ENCODE assay signal across 9 cellular contexts in genomic region chr10:34539533-34540315, GRCh38.
DNase-seq lines count a peak whose midpoint lies in the region; ATAC-seq, FAIRE-seq and TF ChIP-seq lines count a peak whose summit lies in the region.
"Had no signal": no experiment of that assay in that cellular context is flagged by ENCODE, and none has a peak within 500 bp of the region (broad histone marks: within the 10 kb centered on the region; RNA-seq: fewer than 3 reads in every experiment).

No MANE protein-coding gene starts in this region.

- H3K27me3 ChIP-seq in small intestine (ENCODE audit: control insufficient read depth in 2 of 2, insufficient read depth in 2 of 2, low read length in 2 of 2): no peaks in the 10 kb centered on the region

- WGBS in small intestine, 3 donors: 25 to 38% (median 34%) methylated on average over 13 of the region's 13 CpGs

- H3K4me1 Mint-ChIP-seq in glutamatergic neuron (ENCODE audit: low read depth, unreplicated experiment): peaks cover 18% of the 10 kb centered on the region

- H3K4me3 Mint-ChIP-seq in glutamatergic neuron (ENCODE audit: unreplicated experiment): no peak overlapping the region

- H3K27ac ChIP-seq in small intestine (ENCODE audit: low read depth in 1 of 2, low read length in 1 of 2): peak overlapping the region; percentile 3 to 71

- no peaks in the 10 kb centered on the region for H3K9me3 ChIP-seq in small intestine (ENCODE audit: control insufficient read depth, low read depth)

- no peaks in the 10 kb centered on the region for H3K36me3 ChIP-seq in small intestine (ENCODE audit: control insufficient read depth in 2 of 2, insufficient read depth in 2 of 2, low read length in 2 of 2)

- ATAC-seq in GM19025 (IDR thresholded peaks at IDR 0.05; ENCODE audit: low read depth, unreplicated experiment) (peak; percentile 55), HG03521 (IDR thresholded peaks at IDR 0.05; ENCODE audit: unreplicated experiment) (peak; percentile 52)

- H3K4me3 ChIP-seq in fibroblast of the aortic adventitia (ENCODE audit: low read depth, low read length) (peak overlapping the region; percentile 42), small intestine (ENCODE audit: low read depth in 1 of 2, low read length in 2 of 2) (peak overlapping the region in 1 of 2 donors; percentile 43)

- no peak overlapping the region for H3K27ac Mint-ChIP-seq in glutamatergic neuron (ENCODE audit: unreplicated experiment)

- no peak for FAIRE-seq in small intestine (lab: Jason Lieb, UNC)

- no peak for TF ChIP-seq CTCF in fibroblast of the aortic adventitia (IDR thresholded peaks at IDR 0.05; ENCODE audit: insufficient read depth, low read length)
- no peak for TF ChIP-seq CTCF in glutamatergic neuron (IDR thresholded peaks at IDR 0.05; ENCODE audit: partially characterized antibody, unreplicated experiment)

- H3K27me3 Mint-ChIP-seq in glutamatergic neuron (ENCODE audit: unreplicated experiment): no peaks in the 10 kb centered on the region

- H3K36me3 Mint-ChIP-seq in glutamatergic neuron (ENCODE audit: unreplicated experiment): no peaks in the 10 kb centered on the region

- peak; percentile 66 for DNase-seq in fibroblast of the aortic adventitia (ENCODE audit: low read depth)
- DNase-seq in small intestine: peak; percentile 81
- DNase-seq in NCI-H2171 (lab: John Stamatoyannopoulos, UW): no peak
- DNase-seq in glutamatergic neuron: no peak
- DNase-seq in activated CD4-positive, alpha-beta T cell treated with anti-CD3 and anti-CD28 coated beads for 48 hours: no peak
- DNase-seq in stimulated activated CD4-positive, alpha-beta T cell treated with anti-CD3 and anti-CD28 coated beads, Interleukin-4, amount 100 ng/mL, for 24 hours: no peak
- DNase-seq: kidney glomerular epithelial cell had no signal

- no peaks in the 10 kb centered on the region for H3K9me3 Mint-ChIP-seq in glutamatergic neuron (ENCODE audit: unreplicated experiment)

- H3K4me1 ChIP-seq in small intestine (ENCODE audit: control insufficient read depth in 2 of 2, insufficient read depth in 1 of 2, low read depth in 1 of 2, low read length in 1 of 2): no peaks in the 10 kb centered on the region

Comparison
In these comparisons a context has a peak if more than half of its experiments do, and no peak if none do; other contexts are left out.
1. DNase-seq: peak in fibroblast of the aortic adventitia (single experiment) and small intestine (single experiment); none in NCI-H2171 (single experiment), glutamatergic neuron (single experiment), activated CD4-positive, alpha-beta T cell treated with anti-CD3 and anti-CD28 coated beads for 48 hours (single experiment) and stimulated activated CD4-positive, alpha-beta T cell treated with anti-CD3 and anti-CD28 coated beads, Interleukin-4, amount 100 ng/mL, for 24 hours (single experiment).